20 cellular contexts compared by ENCODE assay signal in the genomic region with DNA sequence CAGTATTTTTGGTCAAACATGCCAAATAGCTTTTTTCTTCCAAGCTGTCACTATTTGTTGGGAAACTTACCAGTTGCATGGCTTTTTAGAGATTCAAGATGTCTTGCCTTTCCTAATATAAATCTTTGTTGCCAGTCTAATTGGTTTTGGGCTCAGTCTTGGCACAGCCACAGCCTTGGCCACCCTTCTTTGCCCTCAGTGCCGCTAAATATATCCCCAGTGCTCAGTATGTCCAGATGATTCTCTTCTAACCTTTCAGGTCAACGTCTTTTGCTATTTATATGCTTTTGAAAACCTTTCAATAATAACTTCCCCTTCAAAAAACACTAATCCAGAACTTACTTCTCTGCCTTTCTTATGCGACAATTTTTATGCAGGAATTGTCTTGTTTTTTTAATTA.
DNase-seq lines count a peak whose midpoint lies in the region; ATAC-seq and TF ChIP-seq lines count a peak whose summit lies in the region.
"Had no signal": no experiment of that assay in that cellular context is flagged by ENCODE, and none has a peak within 500 bp of the region (broad histone marks: within the 10 kb centered on the region; RNA-seq: fewer than 3 reads in every experiment).

No MANE protein-coding gene starts in this region.

- no peak for TF ChIP-seq POLR2A in gastrocnemius medialis (IDR thresholded peaks at IDR 0.05)

- no peaks in the 10 kb centered on the region for H3K9me3 Mint-ChIP-seq in CD8-positive, alpha-beta T cell

- H3K27me3 ChIP-seq in heart right ventricle (no peaks in the 10 kb centered on the region), right atrium auricular region (no peaks in the 10 kb centered on the region), gastrocnemius medialis (no peaks in the 10 kb centered on the region)
- H3K27me3 ChIP-seq in CD8-positive, alpha-beta T cell (ENCODE audit: insufficient read depth, low read length) = no peaks in the 10 kb centered on the region
- H3K27me3 ChIP-seq: BLaER1 had no signal

- H3K27me3 Mint-ChIP-seq in CD8-positive, alpha-beta T cell (ENCODE audit: low read depth) = no peaks in the 10 kb centered on the region
- H3K27me3 Mint-ChIP-seq: B cell; CD4-positive, CD25-positive, alpha-beta regulatory T cell had no signal

- CTCF ChIA-PET in CD8-positive, alpha-beta T cell (lab: Charles Lee) = no interaction called here

- no peaks in the 10 kb centered on the region for H3K36me3 Mint-ChIP-seq in CD8-positive, alpha-beta T cell
- H3K36me3 Mint-ChIP-seq: CD4-positive, CD25-positive, alpha-beta regulatory T cell; CD8-positive, alpha-beta memory T cell had no signal

- H3K9me3 ChIP-seq in heart right ventricle = no peaks in the 10 kb centered on the region
- no peaks in the 10 kb centered on the region for H3K9me3 ChIP-seq in right atrium auricular region
- no peaks in the 10 kb centered on the region for H3K9me3 ChIP-seq in gastrocnemius medialis
- H3K9me3 ChIP-seq in CD8-positive, alpha-beta T cell (ENCODE audit: low read length) = no peaks in the 10 kb centered on the region

- intact Hi-C loops in Right ventricle myocardium inferior (cut with DNase I) = no loop called here
- intact Hi-C loops in cardiac septum (cut with DNase I) = no loop called here
- intact Hi-C loops in heart right ventricle (cut with DNase I) = no loop called here
- intact Hi-C loops in gastrocnemius medialis (cut with DNase I; ENCODE audit: low total_unique reads) = no loop called here
- intact Hi-C loops in CD8-positive, alpha-beta T cell (cut with DNase I, micrococcal nuclease) = no loop called here

- DNase-seq in Right ventricle myocardium inferior (ENCODE audit: missing footprints) (no peak), cardiac septum (ENCODE audit: low spot score) (no peak), heart right ventricle (no peak), right atrium auricular region (ENCODE audit: low spot score) (no peak), gastrocnemius medialis (no peak)
- DNase-seq in CD8-positive, alpha-beta T cell = no peak
- DNase-seq: CD4-positive, CD25-positive, alpha-beta regulatory T cell; CD8-positive, alpha-beta memory T cell; DMS 273 treated with DMSO at 0.1 percent for 48 hours; DMS79; EL; GDM1; GM23248; H7; HCEC 1CT had no signal

- no peak overlapping the region for H3K27ac Mint-ChIP-seq in CD8-positive, alpha-beta T cell
- H3K27ac Mint-ChIP-seq: B cell; CD4-positive, CD25-positive, alpha-beta regulatory T cell; CD8-positive, alpha-beta memory T cell had no signal

- no peaks in the 10 kb centered on the region for H3K4me1 Mint-ChIP-seq in CD8-positive, alpha-beta T cell (ENCODE audit: low read depth)
- H3K4me1 Mint-ChIP-seq: B cell; CD8-positive, alpha-beta memory T cell had no signal

- no peaks in the 10 kb centered on the region for H3K36me3 ChIP-seq in heart right ventricle
- no peaks in the 10 kb centered on the region for H3K36me3 ChIP-seq in right atrium auricular region
- H3K36me3 ChIP-seq in gastrocnemius medialis = no peaks in the 10 kb centered on the region
- no peaks in the 10 kb centered on the region for H3K36me3 ChIP-seq in CD8-positive, alpha-beta T cell (ENCODE audit: insufficient read depth, low read length)
- H3K36me3 ChIP-seq: BLaER1 had no signal

- POLR2A ChIA-PET in CD8-positive, alpha-beta T cell (lab: Charles Lee) = interaction anchor here (0.6 kb wide), 1 partner anchor 22 kb away, joined by 3 read pairs; no protein-coding TSS in a partner anchor

- peaks cover 0 to 11% (median 0%) of the 10 kb centered on the region in 9 donors for H3K4me1 ChIP-seq in heart right ventricle
- no peaks in the 10 kb centered on the region for H3K4me1 ChIP-seq in right atrium auricular region
- H3K4me1 ChIP-seq in gastrocnemius medialis = peaks cover 22 to 25% of the 10 kb centered on the region in 2 donors
- H3K4me1 ChIP-seq in CD8-positive, alpha-beta T cell (ENCODE audit: insufficient read depth, low read length) = no peaks in the 10 kb centered on the region

- in situ Hi-C loops in gastrocnemius medialis (cut with MboI; ENCODE audit: low sequenced_read_pairs in 4 of 4) = no loop called here

- H3K27ac ChIP-seq in heart right ventricle (no peak overlapping the region), right atrium auricular region (no peak overlapping the region), gastrocnemius medialis (no peak overlapping the region)
- H3K27ac ChIP-seq in CD8-positive, alpha-beta T cell (ENCODE audit: low read depth, low read length) = no peak overlapping the region
- H3K27ac ChIP-seq: 22Rv1, BLaER1, C4-2B, GM23248 had no signal

- no peak overlapping the region for H3K4me3 Mint-ChIP-seq in CD8-positive, alpha-beta T cell
- H3K4me3 Mint-ChIP-seq: B cell; CD4-positive, CD25-positive, alpha-beta regulatory T cell; CD8-positive, alpha-beta memory T cell had no signal

- no peak overlapping the region for H3K4me3 ChIP-seq in heart right ventricle
- H3K4me3 ChIP-seq in right atrium auricular region = no peak overlapping the region
- no peak overlapping the region for H3K4me3 ChIP-seq in gastrocnemius medialis
- H3K4me3 ChIP-seq in CD8-positive, alpha-beta T cell (ENCODE audit: low read depth, low read length) = no peak overlapping the region
- H3K4me3 ChIP-seq: BLaER1, GM12878, GM23248 had no signal

- ATAC-seq in Right ventricle myocardium inferior (peak; percentile 69), heart right ventricle (peak in 7 of 8 donors; percentile 47 to 90 (median 74)), gastrocnemius medialis (peak; percentile 58 to 61)
- ATAC-seq in CD8-positive, alpha-beta T cell = no peak
- ATAC-seq: GM12878 had no signal

- TF ChIP-seq CTCF in heart right ventricle (IDR thresholded peaks at IDR 0.05) = no peak
- TF ChIP-seq CTCF in right atrium auricular region (IDR thresholded peaks at IDR 0.05) = no peak
- no peak for TF ChIP-seq CTCF in gastrocnemius medialis (IDR thresholded peaks at IDR 0.05 in 4 of 5, conservative IDR thresholded peaks at IDR 0.05 in 1 of 5)
- no peak for TF ChIP-seq CTCF in CD8-positive, alpha-beta T cell (IDR thresholded peaks at IDR 0.05)

- 48 to 49% methylated on average over 3 of the region's 3 CpGs for WGBS in heart right ventricle, 2 donors
